ENCODE assay signal across 21 cellular contexts in genomic region chr2:194328456-194328855, GRCh38.
DNase-seq lines count a peak whose midpoint lies in the region; ATAC-seq, FAIRE-seq and TF ChIP-seq lines count a peak whose summit lies in the region.
"Had no signal": no experiment of that assay in that cellular context is flagged by ENCODE, and none has a peak within 500 bp of the region (broad histone marks: within the 10 kb centered on the region; RNA-seq: fewer than 3 reads in every experiment).

No MANE protein-coding gene starts in this region.

- H4K91ac ChIP-seq in H1 (replicated peaks; ENCODE audit: insufficient read length, low read length), result no peak overlapping the region

- H2AK5ac ChIP-seq in H1 (ENCODE audit: low read depth, low read length), result no peak overlapping the region

- H3K27ac ChIP-seq in H1 (ENCODE audit: low read depth, low read length) (no peak overlapping the region), osteoblast (ENCODE audit: low read depth, low read length) (no peak overlapping the region)
- H3K27ac ChIP-seq: 22Rv1, A549, C4-2B had no signal

- no peak overlapping the region for H3K18ac ChIP-seq in H1 (ENCODE audit: extremely low read depth, low read length)

- peaks cover 0 to 1% (median 0%) of the 10 kb centered on the region in 4 experiments; a peak in 1 of 7 replicates for H3K27me3 ChIP-seq in H1 (replicated peaks in 1 of 4; ENCODE audit: control insufficient read depth in 3 of 4, extremely low read depth in 1 of 4, insufficient read depth in 3 of 4, low read length in 3 of 4)
- no peaks in the 10 kb centered on the region for H3K27me3 ChIP-seq in osteoblast (ENCODE audit: insufficient read depth, low read length)

- TF ChIP-seq CTCF in H1 (IDR thresholded peaks at IDR 0.05; ENCODE audit: control extremely low read depth in 1 of 3, insufficient read depth in 1 of 3, low read depth in 1 of 3, low read length in 3 of 3) (no peak), osteoblast (IDR thresholded peaks at IDR 0.05; ENCODE audit: extremely low read depth, low read depth, low read length) (no peak)

- H4K20me1 ChIP-seq in H1 (replicated peaks in 1 of 2; ENCODE audit: control insufficient read depth in 1 of 2, insufficient read depth in 2 of 2, low read length in 2 of 2) (no peaks in the 10 kb centered on the region), osteoblast (ENCODE audit: insufficient read depth, low read length) (no peaks in the 10 kb centered on the region)

- H3K79me2 ChIP-seq in H1 (ENCODE audit: control insufficient read depth in 1 of 2, insufficient read depth in 2 of 2, low read length in 2 of 2) (no peaks in the 10 kb centered on the region), osteoblast (ENCODE audit: insufficient read depth, low read length) (no peaks in the 10 kb centered on the region)

- WGBS in H1 (ENCODE audit: extremely low coverage in 1 of 2, insufficient coverage in 1 of 2, insufficient read length in 1 of 2, insufficient replicate concordance in 2 of 2, low coverage in 1 of 2, low lambda C conversion rate in 2 of 2, missing lambda C conversion rate in 1 of 2), 2 experiments, result 85% methylated on average over 7 of the region's 7 CpGs; no CpG with 5 or more reads in 1 of the 2 experiments

- no peak overlapping the region for H2BK12ac ChIP-seq in H1 (ENCODE audit: low read depth, low read length)

- H3K36me3 Mint-ChIP-seq in stimulated activated memory B cell treated with anti-CD40 and anti-IgM and Interleukin-4, amounts not matched to agents 10 μg/mL and 1 μg/mL and 100 μg/mL, for 72 hours, result no peaks in the 10 kb centered on the region

- no peak overlapping the region for H2BK20ac ChIP-seq in H1 (ENCODE audit: low read length)

- no peak overlapping the region for H2BK120ac ChIP-seq in H1 (replicated peaks; ENCODE audit: low read depth, low read length)

- no peak overlapping the region for H3K4ac ChIP-seq in H1 (replicated peaks; ENCODE audit: insufficient read length, low read depth, low read length)

- TF ChIP-seq EP300 in H1 (IDR thresholded peaks at IDR 0.05; ENCODE audit: borderline replicate concordance in 1 of 2, low read depth in 2 of 2, low read length in 2 of 2), result no peak

- H2AFZ ChIP-seq in H1 (ENCODE audit: low read length) (0 out of 2 replicates have a peak overlapping the region, but pooled peaks have one; percentile 51), osteoblast (ENCODE audit: low read length) (no peak overlapping the region)
- H2AFZ ChIP-seq: GM23338 had no signal

- no peaks in the 10 kb centered on the region for H3K4me1 Mint-ChIP-seq in stimulated activated memory B cell treated with anti-CD40 and anti-IgM and Interleukin-4, amounts not matched to agents 10 μg/mL and 1 μg/mL and 100 μg/mL, for 72 hours
- H3K4me1 Mint-ChIP-seq: GM23338, H9 had no signal

- no peak overlapping the region for H3K4me3 ChIP-seq in H1 (ENCODE audit: extremely low read depth in 1 of 4, insufficient read depth in 2 of 4, low read depth in 3 of 4, low read length in 4 of 4)
- no peak overlapping the region for H3K4me3 ChIP-seq in osteoblast (ENCODE audit: insufficient read depth, low read length)
- H3K4me3 ChIP-seq: A549, GM23338 had no signal

- no peak for TF ChIP-seq POLR2A in H1 (IDR thresholded peaks at IDR 0.05; ENCODE audit: control extremely low read depth in 1 of 2, low read depth in 2 of 2, low read length in 2 of 2)

- H3K23me2 ChIP-seq in H1 (ENCODE audit: low read depth, low read length), result no peaks in the 10 kb centered on the region

- POLR2A ChIA-PET in H1 (lab: Charles Lee; ENCODE audit: partially characterized antibody), result no interaction called here

- no peaks in the 10 kb centered on the region for H3K9me3 Mint-ChIP-seq in stimulated activated memory B cell treated with anti-CD40 and anti-IgM and Interleukin-4, amounts not matched to agents 10 μg/mL and 1 μg/mL and 100 μg/mL, for 72 hours
- H3K9me3 Mint-ChIP-seq: CD4-positive, alpha-beta T cell had no signal

- H4K5ac ChIP-seq in H1 (ENCODE audit: insufficient read length, low read depth, low read length), result no peak overlapping the region

- H2BK15ac ChIP-seq in H1 (ENCODE audit: low read length), result no peak overlapping the region

- H3K79me1 ChIP-seq in H1 (ENCODE audit: low read depth, low read length), result no peaks in the 10 kb centered on the region

- no peaks in the 10 kb centered on the region for H3K27me3 Mint-ChIP-seq in stimulated activated memory B cell treated with anti-CD40 and anti-IgM and Interleukin-4, amounts not matched to agents 10 μg/mL and 1 μg/mL and 100 μg/mL, for 72 hours
- H3K27me3 Mint-ChIP-seq: CD4-positive, alpha-beta T cell had no signal

- H3K4me2 ChIP-seq in H1 (ENCODE audit: insufficient read depth in 1 of 2, low read depth in 2 of 2, low read length in 2 of 2) (no peak overlapping the region), osteoblast (ENCODE audit: insufficient read depth, low read length) (no peak overlapping the region)
- H3K4me2 ChIP-seq: A549, GM23338 had no signal

- FAIRE-seq in H1 (lab: Jason Lieb, UNC), result no peak
- FAIRE-seq: A549, D721Med, HTR-8/SVneo had no signal

- DNase-seq in DMS 273 (lab: John Stamatoyannopoulos, UW; ENCODE audit: unreplicated experiment) (peak; percentile 88), DMS 273 treated with DMSO at 0.1 percent for 48 hours (lab: John Stamatoyannopoulos, UW) (no peak), H1 (ENCODE audit: low read depth in 1 of 2, low spot score in 2 of 2) (no peak), osteoblast (ENCODE audit: insufficient read length, low spot score, missing footprints) (peak; percentile 13), occipital lobe (lab: John Stamatoyannopoulos, UW) (no peak)
- DNase-seq: AML-193; Caco-2; CD4-positive, alpha-beta T cell; DMS79 treated with DMSO at 0.1 percent for 48 hours; GF-D8; H9; IMR-90 had no signal

- H3K14ac ChIP-seq in H1 (ENCODE audit: insufficient read length), result no peak overlapping the region

- peak; percentile 28 for ATAC-seq in stimulated activated memory B cell treated with anti-CD40 and anti-IgM and Interleukin-4, amounts not matched to agents 10 μg/mL and 1 μg/mL and 100 μg/mL, for 72 hours
- ATAC-seq in HG02763 (IDR thresholded peaks at IDR 0.05; ENCODE audit: unreplicated experiment), result no peak
- ATAC-seq in HG02678 (IDR thresholded peaks at IDR 0.05; ENCODE audit: unreplicated experiment), result no peak
- ATAC-seq: A549, GM23338 had no signal

- H4K8ac ChIP-seq in H1 (ENCODE audit: extremely low read depth, insufficient read depth, low read length), result no peak overlapping the region

- H3K23ac ChIP-seq in H1 (ENCODE audit: insufficient read length), result no peak overlapping the region

- H3K36me3 ChIP-seq in H1 (ENCODE audit: control insufficient read depth in 2 of 4, insufficient read depth in 4 of 4, low read length in 3 of 4), result no peaks in the 10 kb centered on the region
- H3K36me3 ChIP-seq in osteoblast (ENCODE audit: insufficient read depth, low read length), result no peaks in the 10 kb centered on the region

- H3K4me3 Mint-ChIP-seq in stimulated activated memory B cell treated with anti-CD40 and anti-IgM and Interleukin-4, amounts not matched to agents 10 μg/mL and 1 μg/mL and 100 μg/mL, for 72 hours, result no peak overlapping the region
- H3K4me3 Mint-ChIP-seq: CD4-positive, alpha-beta T cell; GM23338; H9 had no signal

- H3K27ac Mint-ChIP-seq in stimulated activated memory B cell treated with anti-CD40 and anti-IgM and Interleukin-4, amounts not matched to agents 10 μg/mL and 1 μg/mL and 100 μg/mL, for 72 hours, result no peak overlapping the region
- H3K27ac Mint-ChIP-seq: CD4-positive, alpha-beta T cell; GM23338; H9 had no signal

- TF ChIP-seq RAD21 in H1 (IDR thresholded peaks at IDR 0.05 in 1 of 2, conservative IDR thresholded peaks at IDR 0.05 in 1 of 2; ENCODE audit: low read depth in 2 of 2, low read length in 2 of 2), result no peak

- no peak overlapping the region for H3K56ac ChIP-seq in H1 (replicated peaks; ENCODE audit: insufficient read length, low read depth, low read length)

- H3K4me1 ChIP-seq in H1 (replicated peaks in 1 of 4; ENCODE audit: control insufficient read depth in 3 of 4, insufficient read depth in 4 of 4, low read length in 3 of 4), result no peaks in the 10 kb centered on the region; a peak in 1 of 7 replicates
- H3K4me1 ChIP-seq in osteoblast (ENCODE audit: insufficient read depth, low read length), result no peaks in the 10 kb centered on the region
- H3K4me1 ChIP-seq: A549, Caco-2 had no signal

- CTCF ChIA-PET in H1 (lab: Charles Lee; ENCODE audit: partially characterized antibody), result interaction anchor here (0.6 to 1.4 kb wide), 2 partner anchors 9 to 23 kb away, joined by 3 read pairs; no protein-coding TSS in a partner anchor

- H3K9ac ChIP-seq in H1 (replicated peaks in 1 of 4; ENCODE audit: extremely low read depth in 1 of 4, low read depth in 3 of 4, low read length in 3 of 4), result no peak overlapping the region

- no peaks in the 10 kb centered on the region for H3K9me3 ChIP-seq in H1 (ENCODE audit: insufficient read depth in 2 of 2, low read depth in 1 of 2, low read length in 1 of 2)
- no peaks in the 10 kb centered on the region for H3K9me3 ChIP-seq in osteoblast (ENCODE audit: low read depth, low read length)
- H3K9me3 ChIP-seq: A549, Caco-2 had no signal

- H2BK5ac ChIP-seq in H1 (ENCODE audit: low read depth, low read length), result no peak overlapping the region

TF ChIP-seq in H1, 55 proteins besides CTCF, POLR2A, EP300 and RAD21:
- TF ChIP-seq POU5F1 (IDR thresholded peaks at IDR 0.05; ENCODE audit: low read depth, low read length) (no peak), E2F6 (IDR thresholded peaks at IDR 0.05) (no peak), KDM4A (IDR thresholded peaks at IDR 0.05; ENCODE audit: low read depth, low read length, severe bottlenecking) (no peak), CBX5 (IDR thresholded peaks at IDR 0.05; ENCODE audit: low read depth, low read length) (no peak), SP4 (IDR thresholded peaks at IDR 0.05; ENCODE audit: low read length) (no peak), BACH1 (IDR thresholded peaks at IDR 0.05; ENCODE audit: low read length) (no peak), JUN (IDR thresholded peaks at IDR 0.05; ENCODE audit: low read depth, low read length) (no peak), KDM5A (IDR thresholded peaks at IDR 0.05; ENCODE audit: low read length) (no peak), CHD1 (IDR thresholded peaks at IDR 0.05; ENCODE audit: low read depth, low read length) (no peak), YY1 (IDR thresholded peaks at IDR 0.05; ENCODE audit: low read depth, low read length) (no peak), NRF1 (IDR thresholded peaks at IDR 0.05; ENCODE audit: low read depth, low read length) (no peak), RFX5 (IDR thresholded peaks at IDR 0.05; ENCODE audit: borderline replicate concordance, low read depth, low read length) (no peak), FOSL1 (IDR thresholded peaks at IDR 0.05; ENCODE audit: insufficient read depth, low read depth, low read length) (no peak)

Comparison
In these comparisons a context has a peak if more than half of its experiments do, and no peak if none do; other contexts are left out.
1. DNase-seq: peak in DMS 273 (single experiment) and osteoblast (single experiment); none in DMS 273 treated with DMSO at 0.1 percent for 48 hours (single experiment), H1 (0 of 2) and occipital lobe (single experiment).